In genomic region chr1:112509660-112510178, GRCh38 we compare ENCODE assay signal across 9 cellular contexts. TPM values are rescaled to one million over a fixed set of nuclear protein-coding genes. Genes with fewer than 3 reads are reported as not detected.
DNase-seq lines count a peak whose midpoint lies in the region; ATAC-seq and TF ChIP-seq lines count a peak whose summit lies in the region.
"Had no signal": no experiment of that assay in that cellular context is flagged by ENCODE, and none has a peak within 500 bp of the region (broad histone marks: within the 10 kb centered on the region; RNA-seq: fewer than 3 reads in every experiment).

No MANE protein-coding gene starts in this region.

- H3K4me1 ChIP-seq in GM23338 (ENCODE audit: insufficient read depth) (peaks cover 42% of the 10 kb centered on the region), hepatocyte (ENCODE audit: insufficient read depth) (peaks cover 25% of the 10 kb centered on the region), aorta (ENCODE audit: control insufficient read depth in 1 of 2, insufficient read depth in 2 of 2, low read length in 2 of 2) (no peaks in the 10 kb centered on the region)

- POLR2A ChIA-PET in activated CD8-positive, alpha-beta T cell treated with anti-CD3 and anti-CD28 coated beads for 36 hours (lab: Charles Lee) = interaction anchor here (0.6 to 2.1 kb wide), 3 partner anchors 108 to 286 kb away, joined by 3 to 5 read pairs (median 3); no protein-coding TSS in a partner anchor

- H3K27me3 Mint-ChIP-seq in GM23338 (ENCODE audit: insufficient read depth, low read depth, poor library complexity) (peaks cover 51% of the 10 kb centered on the region), progenitor cell of endocrine pancreas (peaks cover 91% of the 10 kb centered on the region)
- peaks cover 26% of the 10 kb centered on the region for H3K27me3 Mint-ChIP-seq in activated CD8-positive, alpha-beta T cell treated with anti-CD3 and anti-CD28 coated beads for 36 hours

- DNase-seq in GM23338 (ENCODE audit: low spot score) (peak; percentile 12), hepatocyte (ENCODE audit: low spot score) (no peak), progenitor cell of endocrine pancreas (ENCODE audit: low spot score, unreplicated experiment) (no peak), aorta (no peak), A172 (ENCODE audit: low spot score) (no peak)
- no peak for DNase-seq in activated CD8-positive, alpha-beta T cell treated with anti-CD3 and anti-CD28 coated beads for 36 hours
- DNase-seq: NCI-H1417 treated with DMSO at 0.1 percent for 48 hours had no signal

- ATAC-seq in GM23338 (no peak), GM19463 (IDR thresholded peaks at IDR 0.05; ENCODE audit: unreplicated experiment) (no peak), aorta (ENCODE audit: low FRiP score) (no peak)
- ATAC-seq in activated CD8-positive, alpha-beta T cell treated with anti-CD3 and anti-CD28 coated beads for 36 hours = no peak

- H3K9me3 ChIP-seq in hepatocyte (ENCODE audit: low read depth) (no peaks in the 10 kb centered on the region), aorta (ENCODE audit: control insufficient read depth, low read length) (no peaks in the 10 kb centered on the region)

- intact Hi-C loops in activated CD8-positive, alpha-beta T cell treated with anti-CD3 and anti-CD28 coated beads for 36 hours (cut with micrococcal nuclease) = loop anchor here (10.0 kb wide), 1 partner anchor 105 kb away; the partner anchor contains the start of genes CAPZA1 and ST7L
- intact Hi-C loops in aorta (cut with DNase I) = loop anchor here in 1 of 2 donors (10.0 kb wide), 1 partner anchor 105 kb away; the partner anchor contains the start of genes CAPZA1 and ST7L

- H3K27me3 ChIP-seq in GM23338 (ENCODE audit: insufficient read depth) (peaks cover 84% of the 10 kb centered on the region), hepatocyte (peaks cover 54% of the 10 kb centered on the region), aorta (ENCODE audit: control insufficient read depth in 1 of 2, insufficient read depth in 2 of 2, low read length in 1 of 2) (no peaks in the 10 kb centered on the region)

- no peak overlapping the region for H3K27ac ChIP-seq in GM23338 (ENCODE audit: low read depth)
- no peak overlapping the region for H3K27ac ChIP-seq in hepatocyte
- no peak overlapping the region for H3K27ac ChIP-seq in aorta (ENCODE audit: low read depth in 1 of 2, low read length in 2 of 2)
- H3K27ac ChIP-seq: cardiac muscle cell had no signal

- H3K9me2 ChIP-seq in GM23338 (ENCODE audit: insufficient read depth) (no peaks in the 10 kb centered on the region), hepatocyte (replicated peaks; ENCODE audit: insufficient read depth) (no peaks in the 10 kb centered on the region)

- no peaks in the 10 kb centered on the region for H3K36me3 ChIP-seq in GM23338 (ENCODE audit: insufficient read depth)
- H3K36me3 ChIP-seq in hepatocyte (replicated peaks; ENCODE audit: insufficient read depth, low read depth) = no peaks in the 10 kb centered on the region
- H3K36me3 ChIP-seq in aorta (ENCODE audit: control insufficient read depth in 1 of 2, insufficient read depth in 2 of 2, low read length in 1 of 2) = no peaks in the 10 kb centered on the region
- H3K36me3 ChIP-seq: cardiac muscle cell had no signal

- peak overlapping the region; percentile 100 for H2AFZ ChIP-seq in GM23338
- no peak overlapping the region for H2AFZ ChIP-seq in hepatocyte

- TF ChIP-seq CTCF in GM23338 (conservative IDR thresholded peaks at IDR 0.05; ENCODE audit: low read depth in 2 of 2) (no peak), hepatocyte (IDR thresholded peaks at IDR 0.05; ENCODE audit: poor library complexity) (no peak), progenitor cell of endocrine pancreas (IDR thresholded peaks at IDR 0.05; ENCODE audit: unreplicated experiment) (no peak)
- no peak for TF ChIP-seq CTCF in activated CD8-positive, alpha-beta T cell treated with anti-CD3 and anti-CD28 coated beads for 36 hours (IDR thresholded peaks at IDR 0.05)

- no peaks in the 10 kb centered on the region for H3K79me2 ChIP-seq in GM23338 (replicated peaks; ENCODE audit: insufficient read depth)
- no peaks in the 10 kb centered on the region for H3K79me2 ChIP-seq in hepatocyte

- no peaks in the 10 kb centered on the region; the same call in 2 of the 3 replicates for H3K9me3 Mint-ChIP-seq in GM23338
- H3K9me3 Mint-ChIP-seq in activated CD8-positive, alpha-beta T cell treated with anti-CD3 and anti-CD28 coated beads for 36 hours = no peaks in the 10 kb centered on the region
- no peaks in the 10 kb centered on the region for H3K9me3 Mint-ChIP-seq in progenitor cell of endocrine pancreas (ENCODE audit: low read depth)

- H3K4me1 Mint-ChIP-seq in GM23338 = peaks cover 35% of the 10 kb centered on the region
- peaks cover 2% of the 10 kb centered on the region for H3K4me1 Mint-ChIP-seq in activated CD8-positive, alpha-beta T cell treated with anti-CD3 and anti-CD28 coated beads for 36 hours (ENCODE audit: low read depth)
- no peaks in the 10 kb centered on the region for H3K4me1 Mint-ChIP-seq in progenitor cell of endocrine pancreas (ENCODE audit: low read depth)

- CTCF ChIA-PET in activated CD8-positive, alpha-beta T cell treated with anti-CD3 and anti-CD28 coated beads for 36 hours (lab: Charles Lee) = interaction anchor here (0.9 to 3.0 kb wide), 4 partner anchors 104 to 206 kb away, joined by 4 to 14 read pairs (median 6); partner anchors contain the start of gene PPM1J

- H3K27ac Mint-ChIP-seq in GM23338 = no peak overlapping the region
- no peak overlapping the region for H3K27ac Mint-ChIP-seq in activated CD8-positive, alpha-beta T cell treated with anti-CD3 and anti-CD28 coated beads for 36 hours
- H3K27ac Mint-ChIP-seq in progenitor cell of endocrine pancreas = no peak overlapping the region

- 27% methylated on average over 16 of the region's 16 CpGs for WGBS in hepatocyte (ENCODE audit: low lambda C conversion rate, missing lambda C conversion rate)
- 59 to 78% methylated on average over 16 of the region's 16 CpGs for WGBS in aorta, 2 donors

- H3K36me3 Mint-ChIP-seq in GM23338 (ENCODE audit: low read depth) = no peaks in the 10 kb centered on the region; the same call in 2 of the 3 replicates
- H3K36me3 Mint-ChIP-seq in activated CD8-positive, alpha-beta T cell treated with anti-CD3 and anti-CD28 coated beads for 36 hours (ENCODE audit: low read depth) = no peaks in the 10 kb centered on the region
- H3K36me3 Mint-ChIP-seq in progenitor cell of endocrine pancreas (ENCODE audit: insufficient read depth) = no peaks in the 10 kb centered on the region

- peak overlapping the region; percentile 76 for H3K4me3 Mint-ChIP-seq in GM23338
- peak overlapping the region; percentile 41 for H3K4me3 Mint-ChIP-seq in activated CD8-positive, alpha-beta T cell treated with anti-CD3 and anti-CD28 coated beads for 36 hours
- peak overlapping the region; percentile 40 for H3K4me3 Mint-ChIP-seq in progenitor cell of endocrine pancreas (ENCODE audit: low read depth)

- H3K4me2 ChIP-seq in GM23338 (peak overlapping the region; percentile 99), hepatocyte (peak overlapping the region; percentile 95)

- H3K4me3 ChIP-seq in GM23338 = peak overlapping the region; percentile 92
- no peak overlapping the region for H3K4me3 ChIP-seq in hepatocyte
- H3K4me3 ChIP-seq in aorta (ENCODE audit: low read length in 2 of 2) = no peak overlapping the region

- H4K20me1 ChIP-seq in GM23338 (replicated peaks; ENCODE audit: insufficient read depth) (peaks cover 10% of the 10 kb centered on the region; the same call in 1 of the 2 replicates), hepatocyte (ENCODE audit: insufficient read depth, poor library complexity, severe bottlenecking) (no peaks in the 10 kb centered on the region)

- H3F3A ChIP-seq in GM23338 (replicated peaks; ENCODE audit: low read depth) = peaks cover 7% of the 10 kb centered on the region; the same call in 1 of the 2 replicates

TF ChIP-seq in GM23338, 12 proteins besides CTCF, POLR2A, EP300 and RAD21:
- TF ChIP-seq EZH2 (IDR thresholded peaks at IDR 0.05; ENCODE audit: low read depth, unreplicated experiment) (peak; percentile 54), CREB1 (CRISPR knock-in tag; IDR thresholded peaks at IDR 0.05; ENCODE audit: low read depth) (no peak)

RNA-seq across cellular contexts. Expression of gene WNT2B, which starts 1.0 kb away (rescaled TPM):
- total RNA-seq in GM23338 (2014; rRNA removed; shearing (Covaris generic)) = 0.12 and 0.90 TPM in 2 replicates
- polyA plus RNA-seq in GM23338 (2016; fragmentation: Nextera tagmentation; extraction: Ambion mirVana) (0.37 and 0.50 TPM in 2 replicates), hepatocyte (3.7 and 3.8 TPM in 2 replicates), aorta (1 to 10 TPM; 2.5 to 2.8 TPM)
- not detected for total RNA-seq in activated CD8-positive, alpha-beta T cell treated with anti-CD3 and anti-CD28 coated beads for 36 hours
- total RNA-seq in hepatocyte (2.4 and 2.7 TPM in 2 replicates), progenitor cell of endocrine pancreas (0.77 and 1.6 TPM in 2 replicates), aorta (10 to 100 TPM in 1 of 2 donors, 1 to 10 TPM in 1; 5.8 to 15.8 TPM)
- 0.05 TPM in 1 of 2 replicates, not detected in the other for total RNA-seq in A172 (2014; rRNA removed; shearing (Covaris generic))
